In genomic region chr15:58472821-58473581, GRCh38 we compare ENCODE assay signal across 8 cellular contexts. TPM values are rescaled to one million over a fixed set of nuclear protein-coding genes. Genes with fewer than 3 reads are reported as not detected.
DNase-seq lines count a peak whose midpoint lies in the region; ATAC-seq and TF ChIP-seq lines count a peak whose summit lies in the region.

No MANE protein-coding gene starts in this region.

- intact Hi-C loops in aorta (cut with DNase I), result no loop called here

- H3K4me3 ChIP-seq in OCI-LY1 (ENCODE audit: low read depth, low read length, poor library complexity, severe bottlenecking) (peak overlapping the region; percentile 11), astrocyte of the spinal cord (ENCODE audit: low read depth, low read length) (no peak overlapping the region), H7 (ENCODE audit: insufficient read depth, low read depth, low read length) (no peak overlapping the region), aorta (ENCODE audit: low read length in 2 of 2) (no peak overlapping the region)

- H3K4me2 ChIP-seq in OCI-LY1 (ENCODE audit: low read length), result peak overlapping the region; percentile 59

- H3K9me3 ChIP-seq in OCI-LY1 (ENCODE audit: low read length) (no peaks in the 10 kb centered on the region), aorta (ENCODE audit: control insufficient read depth, low read length) (no peaks in the 10 kb centered on the region)

- TF ChIP-seq CTCF in OCI-LY1 (IDR thresholded peaks at IDR 0.05; ENCODE audit: low read length) (no peak), astrocyte of the spinal cord (IDR thresholded peaks at IDR 0.05; ENCODE audit: low read depth, low read length) (no peak), GM13977 (IDR thresholded peaks at IDR 0.05; ENCODE audit: extremely low read depth, insufficient read depth, missing control alignments) (no peak)

- peak overlapping the region; percentile 71 for H3K9ac ChIP-seq in OCI-LY1 (ENCODE audit: low read length)

- in situ Hi-C loops in astrocyte of the spinal cord (cut with HindIII; ENCODE audit: low sequenced_read_pairs) (no loop called here), GM13977 (cut with MboI; ENCODE audit: low pct_unique_long_range_greater_than_20kb, low sequenced_read_pairs, unreplicated experiment) (no loop called here)

- peak; percentile 46 for DNase-seq in astrocyte of the spinal cord (ENCODE audit: low read depth, low spot score)
- DNase-seq in renal cortical epithelial cell (ENCODE audit: low read depth), result peak; percentile 64
- no peak for DNase-seq in NCI-H2171 treated with DMSO at 0.1 percent for 48 hours (lab: John Stamatoyannopoulos, UW)
- no peak for DNase-seq in GM13977 (ENCODE audit: low spot score)
- DNase-seq in H7, result no peak
- DNase-seq in aorta, result no peak

- ATAC-seq in GM18498 (IDR thresholded peaks at IDR 0.05; ENCODE audit: unreplicated experiment) (peak; percentile 60), aorta (ENCODE audit: low FRiP score) (no peak)

- 69 to 70% methylated on average over 8 of the region's 8 CpGs for WGBS in aorta, 2 donors

- H3K27me3 ChIP-seq in OCI-LY1 (ENCODE audit: insufficient read depth, low read length) (no peaks in the 10 kb centered on the region), H7 (ENCODE audit: control insufficient read depth, insufficient read depth, low read length) (no peaks in the 10 kb centered on the region), aorta (ENCODE audit: control insufficient read depth in 1 of 2, insufficient read depth in 2 of 2, low read length in 1 of 2) (no peaks in the 10 kb centered on the region)

- peaks cover 94% of the 10 kb centered on the region for H3K4me1 ChIP-seq in OCI-LY1 (ENCODE audit: insufficient read depth, low read length, severe bottlenecking)
- H3K4me1 ChIP-seq in aorta (ENCODE audit: control insufficient read depth in 1 of 2, insufficient read depth in 2 of 2, low read length in 2 of 2), result no peaks in the 10 kb centered on the region

- no peaks in the 10 kb centered on the region for H3K9me2 ChIP-seq in OCI-LY1 (ENCODE audit: low read depth, low read length)

- H4K20me1 ChIP-seq in OCI-LY1 (ENCODE audit: insufficient read depth, low read length), result no peaks in the 10 kb centered on the region

- no peaks in the 10 kb centered on the region for H3K79me2 ChIP-seq in OCI-LY1 (ENCODE audit: insufficient read depth, low read length)

- peak overlapping the region; percentile 93 for H3K27ac ChIP-seq in OCI-LY1 (ENCODE audit: low read depth, low read length, poor library complexity, severe bottlenecking)
- no peak overlapping the region for H3K27ac ChIP-seq in aorta (ENCODE audit: low read depth in 1 of 2, low read length in 2 of 2)

- no peak overlapping the region for H2AFZ ChIP-seq in OCI-LY1 (ENCODE audit: low read length)

- no peaks in the 10 kb centered on the region for H3F3A ChIP-seq in OCI-LY1 (ENCODE audit: insufficient read depth, low read length)

- H3K36me3 ChIP-seq in OCI-LY1 (ENCODE audit: insufficient read depth, low read length) (no peaks in the 10 kb centered on the region), H7 (replicated peaks; ENCODE audit: control insufficient read depth, insufficient read depth, low read length) (no peaks in the 10 kb centered on the region), aorta (ENCODE audit: control insufficient read depth in 1 of 2, insufficient read depth in 2 of 2, low read length in 1 of 2) (no peaks in the 10 kb centered on the region)

RNA-seq across cellular contexts. Expression of gene LIPC, which starts 41.2 kb away (rescaled TPM):
- total RNA-seq in renal cortical epithelial cell, result 1.6 and 9.2 TPM in 2 replicates
- not detected in 2 replicates for total RNA-seq in H7 (2014; rRNA removed; shearing (Covaris generic))
- under 1 TPM; 0.52 to 0.93 TPM for total RNA-seq in aorta
- under 1 TPM in 1 of 2 donors, not detected in 1; 0.38 TPM for polyA plus RNA-seq in aorta

Comparison
In these comparisons a context has a peak if more than half of its experiments do, and no peak if none do; other contexts are left out.
1. DNase-seq: peak in astrocyte of the spinal cord (single experiment) and renal cortical epithelial cell (single experiment); none in NCI-H2171 treated with DMSO at 0.1 percent for 48 hours (single experiment), GM13977 (single experiment), H7 (single experiment) and aorta (0 of 2).